Comparison of ENCODE assay signal across 19 cellular contexts in the genomic region with DNA sequence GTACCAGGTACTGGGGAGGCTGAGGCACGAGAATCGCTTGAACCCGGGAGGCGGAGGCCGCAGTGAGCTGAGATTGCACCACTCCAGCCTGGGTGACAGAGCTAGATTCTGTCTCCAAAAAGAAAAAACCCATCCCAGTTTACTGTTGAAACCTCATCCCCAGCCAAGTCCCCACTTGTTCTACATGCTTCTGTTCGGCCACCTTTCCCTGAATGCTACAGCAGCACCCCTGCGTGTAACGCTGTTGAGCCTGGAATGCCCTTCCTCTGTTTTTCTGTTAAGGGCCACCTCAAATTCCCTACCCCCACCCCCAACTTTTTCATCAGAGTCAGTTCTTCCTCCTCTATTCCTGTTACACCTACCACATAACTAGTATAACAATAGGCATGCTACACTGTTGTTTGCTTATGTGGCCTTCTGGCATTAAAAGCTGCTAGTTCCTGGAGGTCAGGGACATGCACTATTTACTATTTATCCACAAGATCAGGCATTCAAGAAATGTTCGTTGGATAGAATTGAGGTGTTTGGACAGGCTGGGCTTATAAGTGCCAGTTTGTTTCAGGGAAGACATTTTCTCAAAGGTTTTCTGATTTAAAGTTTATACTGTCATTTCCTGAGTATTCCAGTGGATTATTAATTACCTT. TPM values are rescaled to one million over a fixed set of nuclear protein-coding genes. Genes with fewer than 3 reads are reported as not detected.
DNase-seq lines count a peak whose midpoint lies in the region; ATAC-seq, FAIRE-seq and TF ChIP-seq lines count a peak whose summit lies in the region.
"Had no signal": no experiment of that assay in that cellular context is flagged by ENCODE, and none has a peak within 500 bp of the region (broad histone marks: within the 10 kb centered on the region; RNA-seq: fewer than 3 reads in every experiment).

No MANE protein-coding gene starts in this region.

- ATAC-seq in heart right ventricle: peak in 6 of 8 donors; percentile 26 to 54 (median 32)
- ATAC-seq in Right ventricle myocardium superior (ENCODE audit: poor library complexity): no peak
- no peak for ATAC-seq in lung (ENCODE audit: insufficient read depth, low FRiP score)
- peak; percentile 59 for ATAC-seq in upper lobe of right lung
- no peak for ATAC-seq in HG02885 (IDR thresholded peaks at IDR 0.05; ENCODE audit: poor library complexity, unreplicated experiment)
- ATAC-seq: GM12878; naive thymus-derived CD8-positive, alpha-beta T cell had no signal

- TF ChIP-seq POLR2A in endothelial cell of umbilical vein (IDR thresholded peaks at IDR 0.05; ENCODE audit: low read depth, low read length): no peak

- H4K20me1 ChIP-seq in endothelial cell of umbilical vein (replicated peaks; ENCODE audit: control insufficient read depth, extremely low read depth, insufficient read depth, low read length): no peaks in the 10 kb centered on the region

- peak; percentile 81 for FAIRE-seq in endothelial cell of umbilical vein (lab: Jason Lieb, UNC)
- FAIRE-seq: GM12878 had no signal

- DNase-seq in heart right ventricle (no peak), Right ventricle myocardium superior (no peak), endothelial cell of umbilical vein (ENCODE audit: low read depth, low spot score) (peak; percentile 65), lung (ENCODE audit: low spot score) (no peak), upper lobe of right lung (no peak), AG08395 (ENCODE audit: low spot score) (no peak), SIG-M5 (lab: John Stamatoyannopoulos, UW) (no peak)
- DNase-seq: activated gamma-delta T cell; central memory CD4-positive, alpha-beta T cell; DMS79 treated with DMSO at 0.1 percent for 48 hours; H7; naive thymus-derived CD8-positive, alpha-beta T cell; NCI-H1105; NCI-H524 treated with DMSO at 0.1 percent for 48 hours had no signal

- BruUV-seq in endothelial cell of umbilical vein (replicated peaks; lab: Mats Ljungman, UMichigan): no TSS peak

- H3K4me3 ChIP-seq in heart right ventricle (no peak overlapping the region), endothelial cell of umbilical vein (replicated peaks in 1 of 3; ENCODE audit: insufficient read depth in 1 of 3, low read depth in 1 of 3, low read length in 3 of 3) (no peak overlapping the region), lung (no peak overlapping the region), upper lobe of right lung (no peak overlapping the region)
- H3K4me3 ChIP-seq: GM12878 had no signal

- intact Hi-C loops in heart right ventricle (cut with DNase I) (loop anchor here in 1 of 10 donors (10.0 kb wide), 1 partner anchor 47 kb away; no protein-coding TSS in a partner anchor), Right ventricle myocardium superior (cut with DNase I) (no loop called here), endothelial cell of umbilical vein (cut with micrococcal nuclease) (loop anchor here (1.0 kb wide), 1 partner anchor 16 kb away; no protein-coding TSS in a partner anchor), upper lobe of right lung (cut with DNase I) (no loop called here)

- H2AFZ ChIP-seq in endothelial cell of umbilical vein (ENCODE audit: low read depth, low read length): no peak overlapping the region

- H3K9me3 ChIP-seq in heart right ventricle (no peaks in the 10 kb centered on the region), endothelial cell of umbilical vein (replicated peaks; ENCODE audit: control insufficient read depth, insufficient read depth, low read length) (no peaks in the 10 kb centered on the region), lung (ENCODE audit: control insufficient read depth in 2 of 2, insufficient read depth in 1 of 2, low read length in 1 of 2) (no peaks in the 10 kb centered on the region), upper lobe of right lung (no peaks in the 10 kb centered on the region)

- H3K27me3 ChIP-seq in heart right ventricle (no peaks in the 10 kb centered on the region), endothelial cell of umbilical vein (ENCODE audit: control insufficient read depth in 2 of 2, insufficient read depth in 2 of 2, low read length in 2 of 2) (no peaks in the 10 kb centered on the region), lung (ENCODE audit: control insufficient read depth, insufficient read depth) (no peaks in the 10 kb centered on the region), upper lobe of right lung (no peaks in the 10 kb centered on the region)

- H3K9me1 ChIP-seq in endothelial cell of umbilical vein (replicated peaks; ENCODE audit: control insufficient read depth, extremely low read depth, insufficient read depth, low read length): no peaks in the 10 kb centered on the region

- H3K27ac ChIP-seq in heart right ventricle (peak overlapping the region in 6 of 10 donors; percentile 28 to 61 (median 39)), endothelial cell of umbilical vein (ENCODE audit: insufficient read depth, low read depth, low read length) (no peak overlapping the region), lung (ENCODE audit: low read depth in 1 of 2, low read length in 1 of 2) (peak overlapping the region; percentile 12 to 70), upper lobe of right lung (peak overlapping the region; percentile 11)
- H3K27ac ChIP-seq: RWPE1 had no signal

- WGBS in heart right ventricle, 2 donors: 61 to 73% methylated on average over 9 of the region's 9 CpGs
- WGBS in lung, 2 donors: 61 to 72% methylated on average over 9 of the region's 9 CpGs

- no peaks in the 10 kb centered on the region for H3K79me2 ChIP-seq in endothelial cell of umbilical vein (ENCODE audit: control insufficient read depth, insufficient read depth, low read length)

- H3K4me2 ChIP-seq in endothelial cell of umbilical vein (ENCODE audit: insufficient read depth, low read length): no peak overlapping the region

- POLR2A ChIA-PET in endothelial cell of umbilical vein (lab: Charles Lee): no interaction called here

- peaks cover 0 to 25% (median 8%) of the 10 kb centered on the region in 9 donors for H3K36me3 ChIP-seq in heart right ventricle
- H3K36me3 ChIP-seq in endothelial cell of umbilical vein (ENCODE audit: control insufficient read depth in 2 of 2, extremely low read depth in 1 of 2, insufficient read depth in 2 of 2, low read length in 2 of 2): peaks cover 3 to 5% of the 10 kb centered on the region in 2 experiments
- peaks cover 6 to 24% of the 10 kb centered on the region in 2 donors for H3K36me3 ChIP-seq in lung (ENCODE audit: control insufficient read depth in 2 of 2, insufficient read depth in 2 of 2, low read length in 2 of 2)
- peaks cover 22% of the 10 kb centered on the region for H3K36me3 ChIP-seq in upper lobe of right lung

- H3K9ac ChIP-seq in endothelial cell of umbilical vein (replicated peaks; ENCODE audit: extremely low read depth, insufficient read depth, low read length): no peak overlapping the region

- dilution Hi-C loops in endothelial cell of umbilical vein (cut with MboI; ENCODE audit: extremely low pct_ligation_motif_present, low sequenced_read_pairs): no loop called here

- H3K4me1 ChIP-seq in heart right ventricle (peaks cover 0 to 79% (median 45%) of the 10 kb centered on the region in 9 donors), endothelial cell of umbilical vein (ENCODE audit: control insufficient read depth, extremely low read depth, insufficient read depth, low read length) (peaks cover 9% of the 10 kb centered on the region), lung (ENCODE audit: control insufficient read depth in 2 of 2, insufficient read depth in 2 of 2, low read length in 2 of 2) (peaks cover 7 to 16% of the 10 kb centered on the region in 2 donors), upper lobe of right lung (peaks cover 53% of the 10 kb centered on the region)

- CTCF ChIA-PET in endothelial cell of umbilical vein (lab: Charles Lee): interaction anchor here (1.3 to 4.4 kb wide), 4 partner anchors 11 to 28 kb away, joined by 3 to 31 read pairs (median 4); no protein-coding TSS in a partner anchor

- TF ChIP-seq CTCF in heart right ventricle (IDR thresholded peaks at IDR 0.05) (no peak), endothelial cell of umbilical vein (IDR thresholded peaks at IDR 0.05; ENCODE audit: extremely low read depth in 1 of 2, insufficient read depth in 1 of 2, low read depth in 1 of 2, low read length in 2 of 2) (no peak), lung (IDR thresholded peaks at IDR 0.05; ENCODE audit: control extremely low read depth, extremely low read depth) (no peak), upper lobe of right lung (IDR thresholded peaks at IDR 0.05) (no peak)

TF ChIP-seq in endothelial cell of umbilical vein, 7 proteins besides CTCF, POLR2A, EP300 and RAD21 (continues in another document):
- no peak for TF ChIP-seq POLR2AphosphoS5 (IDR thresholded peaks at IDR 0.05; ENCODE audit: insufficient read depth, low read depth, low read length)
- TF ChIP-seq MYC (IDR thresholded peaks at IDR 0.05; ENCODE audit: low read depth, low read length): no peak

RNA-seq across cellular contexts. Expression of a gene that starts 47.1 kb away (rescaled TPM):
- total RNA-seq in heart right ventricle: under 1 TPM in 6 of 10 donors, not detected in 4; 0.09 to 0.31 (median 0.21) TPM
- polyA plus RNA-seq in heart right ventricle: under 1 TPM in 1 of 2 donors, not detected in 1; 0.09 TPM
- not detected for total RNA-seq in Right ventricle myocardium superior
- not detected in 2 replicates for total RNA-seq in endothelial cell of umbilical vein
- polyA plus RNA-seq in endothelial cell of umbilical vein: not detected in 2 replicates
- polyA plus RNA-seq in endothelial cell of umbilical vein (2011; cell fraction: cytosol; rRNA removed): not detected in 2 replicates
- polyA plus RNA-seq in endothelial cell of umbilical vein (2011; cell fraction: nucleus; rRNA removed): not detected in 2 replicates
- not detected in 2 replicates for polyA plus RNA-seq in endothelial cell of umbilical vein (2012)
- polyA minus RNA-seq in endothelial cell of umbilical vein: not detected in 2 replicates
- polyA minus RNA-seq in endothelial cell of umbilical vein (2011; cell fraction: cytosol; rRNA and poly(A)+ RNA removed): not detected
- not detected in 2 replicates for polyA minus RNA-seq in endothelial cell of umbilical vein (2011; cell fraction: nucleus; rRNA and poly(A)+ RNA removed)
- under 1 TPM; 0.06 to 0.09 TPM for total RNA-seq in lung
- under 1 TPM in 1 of 2 donors, not detected in 1; 0.10 TPM for polyA plus RNA-seq in lung
- not detected for total RNA-seq in upper lobe of right lung
- total RNA-seq: GM12878; naive thymus-derived CD8-positive, alpha-beta T cell had no signal
- polyA plus RNA-seq: AG04450; esophagus; naive thymus-derived CD8-positive, alpha-beta T cell had no signal

RNA-seq across cellular contexts. Expression of a gene that starts 53.7 kb away (rescaled TPM):
- total RNA-seq in heart right ventricle (100 to 1,000 TPM; 116 to 279 (median 187) TPM), Right ventricle myocardium superior (118 TPM), endothelial cell of umbilical vein (16.4 and 18.1 TPM in 2 replicates), lung (10 to 100 TPM; 52.5 to 62.2 TPM), upper lobe of right lung (62.4 TPM)
- polyA plus RNA-seq in heart right ventricle (10 to 100 TPM; 29.4 to 35.4 TPM), endothelial cell of umbilical vein (9.3 and 11.3 TPM in 2 replicates), lung (10 to 100 TPM in 1 of 2 donors, 1 to 10 TPM in 1; 9.1 to 25.8 TPM)
- 8.6 and 9.1 TPM in 2 replicates for polyA plus RNA-seq in endothelial cell of umbilical vein (2011; cell fraction: cytosol; rRNA removed)
- 29.6 and 34.4 TPM in 2 replicates for polyA plus RNA-seq in endothelial cell of umbilical vein (2011; cell fraction: nucleus; rRNA removed)
- polyA plus RNA-seq in endothelial cell of umbilical vein (2012): 9.3 and 12.7 TPM in 2 replicates
- 60.1 and 64.9 TPM in 2 replicates for polyA minus RNA-seq in endothelial cell of umbilical vein
- 55.8 TPM for polyA minus RNA-seq in endothelial cell of umbilical vein (2011; cell fraction: cytosol; rRNA and poly(A)+ RNA removed)
- polyA minus RNA-seq in endothelial cell of umbilical vein (2011; cell fraction: nucleus; rRNA and poly(A)+ RNA removed): 87.8 and 98.1 TPM in 2 replicates

Comparison
In these comparisons a context has a peak if more than half of its experiments do, and no peak if none do; other contexts are left out.
1. ATAC-seq: peak in heart right ventricle (6 of 8) and upper lobe of right lung (single experiment); none in Right ventricle myocardium superior (single experiment), lung (single experiment) and HG02885 (single experiment).